ENCODE assay signal across 8 cellular contexts in the genomic region with DNA sequence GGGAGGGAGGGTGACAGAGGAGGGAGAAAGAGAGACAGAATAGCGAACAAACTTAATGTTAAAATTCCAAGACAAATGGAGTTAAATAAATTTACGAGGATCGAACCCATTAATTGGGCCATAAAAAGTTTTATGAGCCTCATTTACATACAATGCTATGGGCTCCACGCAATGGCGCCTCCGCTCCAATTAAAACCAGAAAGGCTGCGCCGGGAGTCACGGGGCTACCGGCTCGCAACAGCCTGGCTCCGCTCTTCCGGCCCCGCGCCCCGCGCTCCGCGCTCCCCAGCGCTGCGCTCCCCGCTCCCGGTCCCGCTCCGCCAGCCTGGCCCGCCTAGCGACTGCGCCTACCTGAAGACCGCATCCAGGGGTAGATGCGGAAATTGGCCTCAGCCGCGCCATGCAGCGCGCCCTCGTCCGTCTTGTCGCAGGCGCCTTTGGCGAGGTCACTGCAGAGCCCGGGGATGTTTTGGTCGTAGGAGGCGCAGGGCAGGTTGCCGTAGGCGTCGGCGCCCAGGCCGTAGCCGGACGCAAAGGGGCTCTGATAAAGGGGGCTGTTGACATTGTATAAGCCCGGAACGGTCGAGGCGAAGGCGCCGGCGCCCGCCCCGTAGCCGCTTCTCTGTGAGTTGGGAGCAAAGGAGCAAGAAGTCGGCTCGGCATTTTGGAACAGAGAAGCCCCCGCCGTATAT. TPM values are rescaled to one million over a fixed set of nuclear protein-coding genes. Genes with fewer than 3 reads are reported as not detected.
A peak's percentile ranks its signal among the peaks of the same experiment; 100 is the strongest.
DNase-seq lines count a peak whose midpoint lies in the region; ATAC-seq and TF ChIP-seq lines count a peak whose summit lies in the region.

No MANE protein-coding gene starts in this region.

- no peaks in the 10 kb centered on the region for H3K36me3 ChIP-seq in uterus

- H3K36me3 Mint-ChIP-seq in stimulated activated naive CD8-positive, alpha-beta T cell treated with anti-CD3 and anti-CD28 coated beads, Interleukin-15, Interleukin-2, amounts not matched to agents 100 ng/mL and 50 ng/mL, for 24 hours (ENCODE audit: low read depth), result no peaks in the 10 kb centered on the region

- H3K9me3 ChIP-seq in uterus, result no peaks in the 10 kb centered on the region

- H3K4me3 Mint-ChIP-seq in stimulated activated naive CD8-positive, alpha-beta T cell treated with anti-CD3 and anti-CD28 coated beads, Interleukin-15, Interleukin-2, amounts not matched to agents 100 ng/mL and 50 ng/mL, for 24 hours, result peak overlapping the region; percentile 69

- TF ChIP-seq CTCF in uterus (IDR thresholded peaks at IDR 0.05) (no peak), GM20000 (IDR thresholded peaks at IDR 0.05; ENCODE audit: extremely low read depth, missing control alignments) (no peak)

- intact Hi-C loops in uterus (cut with DNase I; ENCODE audit: low total_unique reads), result no loop called here

- peak overlapping the region; percentile 59 to 79 for H3K4me3 ChIP-seq in uterus

- peak overlapping the region; percentile 65 for H3K27ac Mint-ChIP-seq in stimulated activated naive CD8-positive, alpha-beta T cell treated with anti-CD3 and anti-CD28 coated beads, Interleukin-15, Interleukin-2, amounts not matched to agents 100 ng/mL and 50 ng/mL, for 24 hours

- ATAC-seq in stimulated activated naive CD8-positive, alpha-beta T cell treated with anti-CD3 and anti-CD28 coated beads, Interleukin-15, Interleukin-2, amounts not matched to agents 100 U/mL and 50 U/mL, for 24 hours, result no peak

- DNase-seq in stimulated activated naive CD8-positive, alpha-beta T cell treated with anti-CD3 and anti-CD28 coated beads, Interleukin-15, Interleukin-2, amounts not matched to agents 100 U/mL and 50 U/mL, for 24 hours, result no peak
- DNase-seq in activated T-cell treated with anti-CD3 and anti-CD28 coated beads, Interleukin-2, amount 50 U/mL, for 48 hours, result peak; percentile 45 to 54
- peak; percentile 40 to 77 for DNase-seq in lung microvascular endothelial cell (ENCODE audit: low read depth in 2 of 2)
- DNase-seq in uterus, result peak; percentile 43 to 54
- DNase-seq in SKM-1 (lab: John Stamatoyannopoulos, UW; ENCODE audit: unreplicated experiment), result no peak
- DNase-seq in GM20000 (ENCODE audit: low spot score), result no peak
- no peak for DNase-seq in DMS153 treated with DMSO at 0.1 percent for 48 hours (lab: John Stamatoyannopoulos, UW; ENCODE audit: unreplicated experiment)

- TF ChIP-seq POLR2A in uterus (IDR thresholded peaks at IDR 0.05), result no peak

- peaks cover 90% of the 10 kb centered on the region for H3K27me3 Mint-ChIP-seq in stimulated activated naive CD8-positive, alpha-beta T cell treated with anti-CD3 and anti-CD28 coated beads, Interleukin-15, Interleukin-2, amounts not matched to agents 100 ng/mL and 50 ng/mL, for 24 hours

- H3K4me1 Mint-ChIP-seq in stimulated activated naive CD8-positive, alpha-beta T cell treated with anti-CD3 and anti-CD28 coated beads, Interleukin-15, Interleukin-2, amounts not matched to agents 100 ng/mL and 50 ng/mL, for 24 hours (ENCODE audit: low read depth), result peaks cover 60% of the 10 kb centered on the region

- no peaks in the 10 kb centered on the region for H3K27me3 ChIP-seq in uterus

- no peaks in the 10 kb centered on the region for H3K9me3 Mint-ChIP-seq in stimulated activated naive CD8-positive, alpha-beta T cell treated with anti-CD3 and anti-CD28 coated beads, Interleukin-15, Interleukin-2, amounts not matched to agents 100 ng/mL and 50 ng/mL, for 24 hours

- H3K27ac ChIP-seq in uterus, result peak overlapping the region; percentile 93 to 95

- peaks cover 0 to 4% of the 10 kb centered on the region in 2 donors for H3K4me1 ChIP-seq in uterus

RNA-seq across cellular contexts. Expression of a gene that starts 0.5 kb away (rescaled TPM):
- total RNA-seq in lung microvascular endothelial cell (1.5 and 1.8 TPM in 2 replicates), uterus (1 to 10 TPM in 3 of 4 donors, under 1 TPM in 1; 0.26 to 9.1 (median 5.2) TPM)

RNA-seq across cellular contexts. Expression of a gene that starts 3.6 kb away (rescaled TPM):
- total RNA-seq in lung microvascular endothelial cell (2.4 and 5.0 TPM in 2 replicates), uterus (10 to 100 TPM in 2 of 4 donors, 1 to 10 TPM in 2; 1.0 to 34.5 (median 19.0) TPM)

RNA-seq across cellular contexts. Expression of a gene that starts 8.4 kb away (rescaled TPM):
- total RNA-seq in lung microvascular endothelial cell (2.0 and 2.4 TPM in 2 replicates), uterus (10 to 100 TPM in 3 of 4 donors, 1 to 10 TPM in 1; 1.8 to 19.1 (median 15.4) TPM)

RNA-seq across cellular contexts. Expression of a gene that starts 9.4 kb away (rescaled TPM):
- total RNA-seq in lung microvascular endothelial cell (2.0 and 3.9 TPM in 2 replicates), uterus (10 to 100 TPM in 3 of 4 donors, 1 to 10 TPM in 1; 2.3 to 26.4 (median 22.4) TPM)

RNA-seq across cellular contexts. Expression of a gene that starts 12.5 kb away (rescaled TPM):
- total RNA-seq in lung microvascular endothelial cell, result 5.8 and 7.0 TPM in 2 replicates
- total RNA-seq in uterus, result 10 to 100 TPM; 10.7 to 61.0 (median 18.9) TPM

Comparison
In these comparisons a context has a peak if more than half of its experiments do, and no peak if none do; other contexts are left out.
1. DNase-seq: peak in activated T-cell treated with anti-CD3 and anti-CD28 coated beads, Interleukin-2, amount 50 U/mL, for 48 hours (2 of 2), lung microvascular endothelial cell (2 of 2) and uterus (2 of 2); none in stimulated activated naive CD8-positive, alpha-beta T cell treated with anti-CD3 and anti-CD28 coated beads, Interleukin-15, Interleukin-2, amounts not matched to agents 100 U/mL and 50 U/mL, for 24 hours (single experiment), SKM-1 (single experiment), GM20000 (single experiment) and DMS153 treated with DMSO at 0.1 percent for 48 hours (single experiment).